14 cellular contexts compared by ENCODE assay signal in the genomic region with DNA sequence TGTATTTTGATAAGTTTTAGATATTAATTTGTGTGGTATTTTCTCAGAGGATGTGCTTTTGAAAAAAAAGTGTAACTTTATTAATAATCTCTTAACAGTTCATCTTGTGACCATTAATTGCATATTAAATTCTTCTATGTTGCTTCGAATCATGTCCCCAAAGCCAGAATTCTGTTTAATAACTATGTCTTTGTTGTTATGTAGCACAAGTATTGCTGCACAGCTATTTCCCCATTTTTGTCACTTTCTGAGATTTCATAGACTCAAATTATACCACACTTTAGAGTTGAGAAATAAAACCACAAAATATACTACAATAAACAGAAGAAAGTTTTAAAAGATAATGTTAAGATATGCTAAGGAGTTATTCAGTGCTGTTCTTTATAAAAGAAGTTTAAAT. TPM values are rescaled to one million over a fixed set of nuclear protein-coding genes. Genes with fewer than 3 reads are reported as not detected.
DNase-seq lines count a peak whose midpoint lies in the region; ATAC-seq and TF ChIP-seq lines count a peak whose summit lies in the region.
"Had no signal": no experiment of that assay in that cellular context is flagged by ENCODE, and none has a peak within 500 bp of the region (broad histone marks: within the 10 kb centered on the region; RNA-seq: fewer than 3 reads in every experiment).

No MANE protein-coding gene starts in this region.

- TF ChIP-seq CTCF in KMS-11 (conservative IDR thresholded peaks at IDR 0.05; ENCODE audit: low read depth, low read length): no peak
- no peak for TF ChIP-seq CTCF in adrenal gland (IDR thresholded peaks at IDR 0.05)

- H3K27ac ChIP-seq in KMS-11: no peak overlapping the region
- H3K27ac ChIP-seq in adrenal gland: peak overlapping the region; percentile 15 to 94 (median 80)

- H3K4me3 ChIP-seq in KMS-11 (IDR thresholded peaks at IDR 0.05; ENCODE audit: insufficient read depth, low read depth, low read length): no peak overlapping the region
- peak overlapping the region in 1 of 4 donors; percentile 93 for H3K4me3 ChIP-seq in adrenal gland

- no peaks in the 10 kb centered on the region for H3K27me3 ChIP-seq in KMS-11 (ENCODE audit: insufficient read depth, low read depth)
- no peaks in the 10 kb centered on the region for H3K27me3 ChIP-seq in adrenal gland

- WGBS in adrenal gland, 4 donors: 27 to 50% (median 42%) methylated on average over 1 of the region's 1 CpG

- TF ChIP-seq POLR2A in adrenal gland (IDR thresholded peaks at IDR 0.05): no peak

- POLR2A ChIA-PET in T-cell (lab: Charles Lee): no interaction called here

- H3K79me2 ChIP-seq in KMS-11 (ENCODE audit: insufficient read depth, low read depth): 0 out of 2 replicates have a peak, but pooled peaks cover 5% of the 10 kb centered on the region

- no peak overlapping the region for H3K9ac ChIP-seq in KMS-11

- peaks cover 26% of the 10 kb centered on the region for H3K4me1 ChIP-seq in KMS-11 (ENCODE audit: low read depth, poor library complexity, severe bottlenecking)
- H3K4me1 ChIP-seq in adrenal gland (replicated peaks in 1 of 2): peaks cover 26 to 58% of the 10 kb centered on the region in 2 donors

- H3K4me3 Mint-ChIP-seq in memory B cell (peak overlapping the region; percentile 88), T-cell (peak overlapping the region in 1 of 3 donors; percentile 17)
- no peak overlapping the region for H3K4me3 Mint-ChIP-seq in activated CD4-positive, alpha-beta T cell treated with anti-CD3 and anti-CD28 coated beads, Interleukin-2, amount 10 ng/mL, durations not matched to agents 24 days and 14 days
- H3K4me3 Mint-ChIP-seq: activated naive CD4-positive, alpha-beta T cell treated with anti-CD3 and anti-CD28 coated beads, Interleukin-2, amount 50 U/mL, for 24 hours; T-helper 2 cell treated with Interferon-gamma antibody and Interleukin-4, amounts not matched to agents 5 μg/mL and 100 μg/mL, for 36 hours had no signal

- no peak for DNase-seq in adrenal gland
- DNase-seq in memory B cell (ENCODE audit: low spot score in 2 of 2): no peak
- DNase-seq in superior temporal gyrus (ENCODE audit: extremely low spot score): peak; percentile 38
- DNase-seq in T-cell: no peak
- DNase-seq in activated CD4-positive, alpha-beta T cell treated with anti-CD3 and anti-CD28 coated beads, Interleukin-2, amount 10 ng/mL, durations not matched to agents 24 days and 14 days: no peak
- DNase-seq: Calu3; head of caudate nucleus; IMR-90; mesenchymal stem cell; stimulated activated CD4-positive, alpha-beta T cell treated with anti-CD3 and anti-CD28 coated beads, Interleukin-12 subunit alpha, Interleukin-12 subunit beta, amount 100 ng/mL, for 4 hours had no signal

- CTCF ChIA-PET in T-cell (lab: Charles Lee): no interaction called here

- no peaks in the 10 kb centered on the region for H3K36me3 ChIP-seq in KMS-11 (ENCODE audit: insufficient read depth)
- no peaks in the 10 kb centered on the region for H3K36me3 ChIP-seq in adrenal gland (replicated peaks in 1 of 2)

- H3K4me1 Mint-ChIP-seq in memory B cell (peaks cover 20% of the 10 kb centered on the region), T-cell (peaks cover 23 to 24% (median 24%) of the 10 kb centered on the region in 3 donors)
- peaks cover 18% of the 10 kb centered on the region for H3K4me1 Mint-ChIP-seq in activated CD4-positive, alpha-beta T cell treated with anti-CD3 and anti-CD28 coated beads, Interleukin-2, amount 10 ng/mL, durations not matched to agents 24 days and 14 days

- H3K9me3 Mint-ChIP-seq in memory B cell: no peaks in the 10 kb centered on the region
- H3K9me3 Mint-ChIP-seq in T-cell: no peaks in the 10 kb centered on the region
- H3K9me3 Mint-ChIP-seq in activated CD4-positive, alpha-beta T cell treated with anti-CD3 and anti-CD28 coated beads, Interleukin-2, amount 10 ng/mL, durations not matched to agents 24 days and 14 days: no peaks in the 10 kb centered on the region
- H3K9me3 Mint-ChIP-seq: activated naive CD4-positive, alpha-beta T cell treated with anti-CD3 and anti-CD28 coated beads, Interleukin-2, amount 50 U/mL, for 24 hours; T-helper 2 cell treated with Interferon-gamma antibody and Interleukin-4, amounts not matched to agents 5 μg/mL and 100 μg/mL, for 36 hours had no signal

- peak overlapping the region; percentile 87 for H3K27ac Mint-ChIP-seq in memory B cell
- H3K27ac Mint-ChIP-seq in T-cell: no peak overlapping the region
- H3K27ac Mint-ChIP-seq in activated CD4-positive, alpha-beta T cell treated with anti-CD3 and anti-CD28 coated beads, Interleukin-2, amount 10 ng/mL, durations not matched to agents 24 days and 14 days: no peak overlapping the region
- H3K27ac Mint-ChIP-seq: activated naive CD4-positive, alpha-beta T cell treated with anti-CD3 and anti-CD28 coated beads, Interleukin-2, amount 50 U/mL, for 24 hours; T-helper 2 cell treated with Interferon-gamma antibody and Interleukin-4, amounts not matched to agents 5 μg/mL and 100 μg/mL, for 36 hours had no signal

- peak overlapping the region; percentile 84; the same call in 1 of the 2 replicates for H3K4me2 ChIP-seq in KMS-11

- 0 out of 2 replicates have a peak, but pooled peaks cover 3% of the 10 kb centered on the region for H4K20me1 ChIP-seq in KMS-11 (ENCODE audit: insufficient read depth)

- H3K9me3 ChIP-seq in adrenal gland (replicated peaks in 1 of 3): no peaks in the 10 kb centered on the region

- no peak overlapping the region for H2AFZ ChIP-seq in KMS-11 (ENCODE audit: low read depth)

- ATAC-seq in memory B cell (ENCODE audit: low read depth) (no peak), T-cell (replicated peaks in 1 of 4) (no peak), SK-N-SH treated with all-trans-retinoic acid at 6 μM for 48 hours (no peak)

- H3K27me3 Mint-ChIP-seq in memory B cell (no peaks in the 10 kb centered on the region), T-cell (peaks cover 25 to 40% of the 10 kb centered on the region in 2 donors)
- H3K27me3 Mint-ChIP-seq in activated CD4-positive, alpha-beta T cell treated with anti-CD3 and anti-CD28 coated beads, Interleukin-2, amount 10 ng/mL, durations not matched to agents 24 days and 14 days: peaks cover 49% of the 10 kb centered on the region

- H3K36me3 Mint-ChIP-seq in memory B cell (peaks cover 2% of the 10 kb centered on the region), T-cell (no peaks in the 10 kb centered on the region)
- no peaks in the 10 kb centered on the region for H3K36me3 Mint-ChIP-seq in activated CD4-positive, alpha-beta T cell treated with anti-CD3 and anti-CD28 coated beads, Interleukin-2, amount 10 ng/mL, durations not matched to agents 24 days and 14 days (ENCODE audit: low read depth)
- H3K36me3 Mint-ChIP-seq: activated naive CD4-positive, alpha-beta T cell treated with anti-CD3 and anti-CD28 coated beads, Interleukin-2, amount 50 U/mL, for 24 hours had no signal

- intact Hi-C loops in adrenal gland (cut with DNase I): loop anchor here (5.0 to 10.0 kb wide), 4 partner anchors 43 to 148 kb away; no protein-coding TSS in a partner anchor
- intact Hi-C loops in activated CD4-positive, alpha-beta T cell treated with anti-CD3 and anti-CD28 coated beads, Interleukin-2, amount 10 ng/mL, durations not matched to agents 24 days and 14 days (cut with micrococcal nuclease): loop anchor here (5.0 to 10.0 kb wide), 5 partner anchors 48 to 1095 kb away; no protein-coding TSS in a partner anchor

TF ChIP-seq in SK-N-SH treated with all-trans-retinoic acid at 6 μM for 48 hours, 23 proteins besides CTCF, POLR2A, EP300 and RAD21 (continues in another document):
- TF ChIP-seq GLIS3 (CRISPR knock-in tag; IDR thresholded peaks at IDR 0.05) (no peak), ZNF70 (CRISPR knock-in tag; IDR thresholded peaks at IDR 0.05) (no peak), ESRRG (CRISPR knock-in tag; IDR thresholded peaks at IDR 0.05) (no peak), CSDC2 (CRISPR knock-in tag; IDR thresholded peaks at IDR 0.05) (no peak), ZC3H10 (CRISPR knock-in tag; IDR thresholded peaks at IDR 0.05) (no peak), ZFP30 (CRISPR knock-in tag; IDR thresholded peaks at IDR 0.05) (no peak), TOX (CRISPR knock-in tag; IDR thresholded peaks at IDR 0.05; ENCODE audit: borderline replicate concordance) (no peak), OSR1 (CRISPR knock-in tag; IDR thresholded peaks at IDR 0.05) (no peak), PPARA (CRISPR knock-in tag; IDR thresholded peaks at IDR 0.05; ENCODE audit: borderline replicate concordance) (no peak)
- TF ChIP-seq, protein P1, sequence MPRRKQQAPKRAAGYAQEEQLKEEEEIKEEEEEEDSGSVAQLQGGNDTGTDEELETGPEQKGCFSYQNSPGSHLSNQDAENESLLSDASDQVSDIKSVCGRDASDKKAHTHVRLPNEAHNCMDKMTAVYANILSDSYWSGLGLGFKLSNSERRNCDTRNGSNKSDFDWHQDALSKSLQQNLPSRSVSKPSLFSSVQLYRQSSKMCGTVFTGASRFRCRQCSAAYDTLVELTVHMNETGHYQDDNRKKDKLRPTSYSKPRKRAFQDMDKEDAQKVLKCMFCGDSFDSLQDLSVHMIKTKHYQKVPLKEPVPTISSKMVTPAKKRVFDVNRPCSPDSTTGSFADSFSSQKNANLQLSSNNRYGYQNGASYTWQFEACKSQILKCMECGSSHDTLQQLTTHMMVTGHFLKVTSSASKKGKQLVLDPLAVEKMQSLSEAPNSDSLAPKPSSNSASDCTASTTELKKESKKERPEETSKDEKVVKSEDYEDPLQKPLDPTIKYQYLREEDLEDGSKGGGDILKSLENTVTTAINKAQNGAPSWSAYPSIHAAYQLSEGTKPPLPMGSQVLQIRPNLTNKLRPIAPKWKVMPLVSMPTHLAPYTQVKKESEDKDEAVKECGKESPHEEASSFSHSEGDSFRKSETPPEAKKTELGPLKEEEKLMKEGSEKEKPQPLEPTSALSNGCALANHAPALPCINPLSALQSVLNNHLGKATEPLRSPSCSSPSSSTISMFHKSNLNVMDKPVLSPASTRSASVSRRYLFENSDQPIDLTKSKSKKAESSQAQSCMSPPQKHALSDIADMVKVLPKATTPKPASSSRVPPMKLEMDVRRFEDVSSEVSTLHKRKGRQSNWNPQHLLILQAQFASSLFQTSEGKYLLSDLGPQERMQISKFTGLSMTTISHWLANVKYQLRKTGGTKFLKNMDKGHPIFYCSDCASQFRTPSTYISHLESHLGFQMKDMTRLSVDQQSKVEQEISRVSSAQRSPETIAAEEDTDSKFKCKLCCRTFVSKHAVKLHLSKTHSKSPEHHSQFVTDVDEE (CRISPR knock-in tag; IDR thresholded peaks at IDR 0.05): no peak

RNA-seq across cellular contexts. Expression of a gene that starts 2.8 kb away (rescaled TPM):
- total RNA-seq in adrenal gland (100 to 1,000 TPM in 2 of 8 donors, 10 to 100 TPM in 6; 43.6 to 172 (median 79.4) TPM), T-cell (1 to 10 TPM; 2.5 to 9.4 (median 4.4) TPM)
- polyA plus RNA-seq in adrenal gland: 10 to 100 TPM; 26.8 to 63.7 (median 36.4) TPM
- 0.33 and 0.71 TPM in 2 replicates for total RNA-seq in activated CD4-positive, alpha-beta T cell treated with anti-CD3 and anti-CD28 coated beads, Interleukin-2, amount 10 ng/mL, durations not matched to agents 24 days and 14 days

Comparison
In these comparisons a context has a peak if more than half of its experiments do, and no peak if none do; other contexts are left out.
1. RNA of a gene that starts 2.8 kb away (total RNA-seq): 43.6 to 172 TPM in adrenal gland; 2.5 to 9.4 TPM in T-cell and 0.33 to 0.71 TPM in activated CD4-positive, alpha-beta T cell treated with anti-CD3 and anti-CD28 coated beads, Interleukin-2, amount 10 ng/mL, durations not matched to agents 24 days and 14 days; every median in the first group is over 4 times any median in the second.